In the genomic region with DNA sequence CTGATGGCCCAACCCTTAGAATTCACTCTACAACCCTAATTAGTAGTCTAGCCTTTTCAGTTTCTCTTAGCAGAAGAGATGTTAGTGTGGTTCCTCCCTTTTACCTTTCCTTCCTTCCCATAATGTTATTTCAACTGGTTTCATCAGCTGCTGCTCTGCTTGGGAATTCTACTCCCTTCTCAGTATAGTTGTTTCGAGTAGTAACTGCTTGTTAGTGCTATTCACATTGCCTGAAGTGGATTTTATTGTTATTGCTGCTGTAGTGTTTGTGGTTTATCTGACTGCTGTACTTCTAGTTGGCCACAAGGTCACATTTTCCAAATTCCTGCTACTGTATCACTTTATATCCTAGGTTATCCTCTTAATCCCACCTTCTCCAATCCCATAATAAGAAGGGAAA, we compare ENCODE assay signal across 18 cellular contexts. TPM values are rescaled to one million over a fixed set of nuclear protein-coding genes. Genes with fewer than 3 reads are reported as not detected.
DNase-seq lines count a peak whose midpoint lies in the region; ATAC-seq, FAIRE-seq and TF ChIP-seq lines count a peak whose summit lies in the region.
"Had no signal": no experiment of that assay in that cellular context is flagged by ENCODE, and none has a peak within 500 bp of the region (broad histone marks: within the 10 kb centered on the region; RNA-seq: fewer than 3 reads in every experiment).

No MANE protein-coding gene starts in this region.

- TF ChIP-seq CTCF in astrocyte (IDR thresholded peaks at IDR 0.05; ENCODE audit: insufficient read depth, low read depth, low read length) (no peak), suprapubic skin (IDR thresholded peaks at IDR 0.05) (no peak)

- peaks cover 7% of the 10 kb centered on the region for H3K4me1 Mint-ChIP-seq in astrocyte (ENCODE audit: low read depth, unreplicated experiment)
- H3K4me1 Mint-ChIP-seq: activated naive CD4-positive, alpha-beta T cell treated with anti-CD3 and anti-CD28 coated beads, Interleukin-2, amount 10 ng/mL, durations not matched to agents 7 days and 5 days; immature natural killer cell had no signal

- H3K27ac Mint-ChIP-seq in astrocyte (ENCODE audit: unreplicated experiment) = peak overlapping the region; percentile 89
- H3K27ac Mint-ChIP-seq: activated naive CD4-positive, alpha-beta T cell treated with anti-CD3 and anti-CD28 coated beads, Interleukin-2, amount 10 ng/mL, durations not matched to agents 7 days and 5 days; immature natural killer cell; progenitor cell of endocrine pancreas had no signal

- no peak for TF ChIP-seq POLR2A in suprapubic skin (IDR thresholded peaks at IDR 0.05)

- no peaks in the 10 kb centered on the region for H3K9me3 Mint-ChIP-seq in astrocyte (ENCODE audit: unreplicated experiment)
- H3K9me3 Mint-ChIP-seq: immature natural killer cell had no signal

- H4K20me1 ChIP-seq in astrocyte (ENCODE audit: insufficient read depth, low read length) = no peaks in the 10 kb centered on the region

- H3K27ac ChIP-seq in astrocyte (ENCODE audit: low read depth, low read length) (no peak overlapping the region), suprapubic skin (no peak overlapping the region)
- H3K27ac ChIP-seq: coronary artery had no signal

- no peak overlapping the region for H3K4me3 Mint-ChIP-seq in astrocyte (ENCODE audit: unreplicated experiment)
- H3K4me3 Mint-ChIP-seq: activated naive CD4-positive, alpha-beta T cell treated with anti-CD3 and anti-CD28 coated beads, Interleukin-2, amount 10 ng/mL, durations not matched to agents 7 days and 5 days; immature natural killer cell had no signal

- H3K27me3 ChIP-seq in astrocyte (ENCODE audit: insufficient read depth, low read length) = no peaks in the 10 kb centered on the region
- no peaks in the 10 kb centered on the region for H3K27me3 ChIP-seq in suprapubic skin
- H3K27me3 ChIP-seq: BE2C had no signal

- no peak overlapping the region for H3K4me2 ChIP-seq in astrocyte (ENCODE audit: low read length)

- TF ChIP-seq EP300 in suprapubic skin (IDR thresholded peaks at IDR 0.05) = no peak

- no peaks in the 10 kb centered on the region for H3K79me2 ChIP-seq in astrocyte (ENCODE audit: insufficient read depth, low read length)

- FAIRE-seq in HTR-8/SVneo (lab: Jason Lieb, UNC) = no peak
- FAIRE-seq in astrocyte (lab: Jason Lieb, UNC) = peak; percentile 43
- FAIRE-seq: TTC549 had no signal

- no peaks in the 10 kb centered on the region for H3K27me3 Mint-ChIP-seq in astrocyte (ENCODE audit: low read depth, unreplicated experiment)
- H3K27me3 Mint-ChIP-seq: activated naive CD4-positive, alpha-beta T cell treated with anti-CD3 and anti-CD28 coated beads, Interleukin-2, amount 10 ng/mL, durations not matched to agents 7 days and 5 days; progenitor cell of endocrine pancreas had no signal

- no peaks in the 10 kb centered on the region for H3K36me3 Mint-ChIP-seq in astrocyte (ENCODE audit: low read depth, unreplicated experiment)
- H3K36me3 Mint-ChIP-seq: activated naive CD4-positive, alpha-beta T cell treated with anti-CD3 and anti-CD28 coated beads, Interleukin-2, amount 10 ng/mL, durations not matched to agents 7 days and 5 days; immature natural killer cell had no signal

- WGBS in suprapubic skin = 83% methylated on average over 1 of the region's 1 CpG

- H3K9me3 ChIP-seq in astrocyte (ENCODE audit: insufficient read depth, low read depth, low read length) (no peaks in the 10 kb centered on the region), suprapubic skin (no peaks in the 10 kb centered on the region)
- H3K9me3 ChIP-seq: BE2C had no signal

- no peak overlapping the region for H3K9ac ChIP-seq in astrocyte (ENCODE audit: low read length)

- H3K4me1 ChIP-seq in astrocyte (ENCODE audit: insufficient read depth, low read length) (no peaks in the 10 kb centered on the region), suprapubic skin (no peaks in the 10 kb centered on the region)
- H3K4me1 ChIP-seq: BE2C had no signal

- ATAC-seq in GM21515 (IDR thresholded peaks at IDR 0.05; ENCODE audit: unreplicated experiment) = no peak

- no peak overlapping the region for H3K4me3 ChIP-seq in astrocyte (ENCODE audit: insufficient read depth, low read depth, low read length)
- H3K4me3 ChIP-seq in suprapubic skin = no peak overlapping the region
- H3K4me3 ChIP-seq: coronary artery had no signal

- no peak overlapping the region for H2AFZ ChIP-seq in astrocyte (ENCODE audit: low read depth, low read length)

- no peaks in the 10 kb centered on the region for H3K36me3 ChIP-seq in astrocyte (ENCODE audit: insufficient read depth, low read length)
- no peaks in the 10 kb centered on the region for H3K36me3 ChIP-seq in suprapubic skin
- H3K36me3 ChIP-seq: BE2C had no signal

- DNase-seq in AG08395 (ENCODE audit: low spot score) (peak; percentile 6), HTR-8/SVneo (ENCODE audit: insufficient read length, low spot score) (peak; percentile 6), astrocyte (ENCODE audit: low read depth) (peak; percentile 28), iris pigment epithelial cell (ENCODE audit: low read depth) (peak; percentile 62), suprapubic skin (ENCODE audit: low spot score in 2 of 2) (no peak), amniotic stem cell (lab: John Stamatoyannopoulos, UW) (no peak)
- no peak for DNase-seq in central memory CD4-positive, alpha-beta T cell
- DNase-seq: activated naive CD4-positive, alpha-beta T cell treated with anti-CD3 and anti-CD28 coated beads, Interleukin-2, amount 10 ng/mL, durations not matched to agents 7 days and 5 days; BE2C; DMS53; immature natural killer cell; NCI-H1694 treated with DMSO at 0.1 percent for 48 hours; NK-92 treated with Interleukin-12 subunit alpha and Interleukin-12 subunit beta, amount 100 ng/mL, for 24 hours; stimulated activated CD4-positive, alpha-beta T cell treated with anti-CD3 and anti-CD28 coated beads, Interleukin-1b, Interleukin-23, amount 100 ng/mL, for 48 hours had no signal

RNA-seq across cellular contexts. Expression of gene SMIM15, which starts 29.7 kb away (rescaled TPM):
- total RNA-seq in astrocyte = 83.3 and 86.6 TPM in 2 replicates
- total RNA-seq in suprapubic skin = 10 to 100 TPM; 30.4 to 47.9 (median 44.4) TPM

Comparison
In these comparisons a context has a peak if more than half of its experiments do, and no peak if none do; other contexts are left out.
1. DNase-seq: peak in AG08395 (single experiment), HTR-8/SVneo (single experiment), astrocyte (single experiment) and iris pigment epithelial cell (single experiment); none in suprapubic skin (0 of 2), amniotic stem cell (single experiment) and central memory CD4-positive, alpha-beta T cell (single experiment).